In genomic region chr3:197006446-197006845, GRCh38 we compare ENCODE assay signal across 15 cellular contexts. TPM values are rescaled to one million over a fixed set of nuclear protein-coding genes. Genes with fewer than 3 reads are reported as not detected.
DNase-seq lines count a peak whose midpoint lies in the region; ATAC-seq and TF ChIP-seq lines count a peak whose summit lies in the region.
"Had no signal": no experiment of that assay in that cellular context is flagged by ENCODE, and none has a peak within 500 bp of the region (broad histone marks: within the 10 kb centered on the region; RNA-seq: fewer than 3 reads in every experiment).

No MANE protein-coding gene starts in this region.

- no peak for ATAC-seq in Right ventricle myocardium superior (ENCODE audit: poor library complexity)
- ATAC-seq in right lobe of liver: no peak
- ATAC-seq in esophagus mucosa: no peak

- no peaks in the 10 kb centered on the region for H3K4me1 ChIP-seq in right lobe of liver

- H3K4me3 ChIP-seq in right lobe of liver: no peak overlapping the region
- H3K4me3 ChIP-seq: HAP-1 had no signal

- intact Hi-C loops in Right ventricle myocardium superior (cut with DNase I): no loop called here
- intact Hi-C loops in cardiac septum (cut with DNase I): no loop called here
- intact Hi-C loops in right lobe of liver (cut with DNase I): loop anchor here in 1 of 2 donors (10.0 kb wide), 1 partner anchor 178 kb away; no protein-coding TSS in a partner anchor
- intact Hi-C loops in posterior vena cava (cut with DNase I): loop anchor here (10.0 kb wide), 1 partner anchor 178 kb away; no protein-coding TSS in a partner anchor

- peak; percentile 29 for DNase-seq in Right ventricle myocardium superior
- no peak for DNase-seq in cardiac septum (ENCODE audit: low spot score)
- DNase-seq in right lobe of liver: peak in 2 of 3 donors; percentile 17 to 53
- peak; percentile 80 for DNase-seq in posterior vena cava (ENCODE audit: low spot score)
- no peak for DNase-seq in NCI-H187 (lab: John Stamatoyannopoulos, UW)
- no peak for DNase-seq in NCI-H69 (lab: John Stamatoyannopoulos, UW)
- no peak for DNase-seq in NCI-H748 (lab: John Stamatoyannopoulos, UW; ENCODE audit: unreplicated experiment)
- DNase-seq: Caco-2, DND-41, GDM1 had no signal

- no peak for TF ChIP-seq POLR2A in right lobe of liver (IDR thresholded peaks at IDR 0.05)

- no CpG with 5 or more reads among the region's 11 CpGs for WGBS in right lobe of liver (ENCODE audit: insufficient coverage, low coverage, low lambda C conversion rate, missing lambda C conversion rate)

- TF ChIP-seq CTCF in right lobe of liver (IDR thresholded peaks at IDR 0.05): no peak

- H3K9me3 ChIP-seq in right lobe of liver: no peaks in the 10 kb centered on the region
- H3K9me3 ChIP-seq: Caco-2, HAP-1 had no signal

- H3K27ac ChIP-seq in right lobe of liver: no peak overlapping the region
- H3K27ac ChIP-seq: 22Rv1, HL-60 had no signal

- H3K36me3 ChIP-seq in right lobe of liver: no peaks in the 10 kb centered on the region

- H3K27me3 ChIP-seq in right lobe of liver: no peaks in the 10 kb centered on the region

RNA-seq across cellular contexts. Expression of gene MELTF, which starts 23.2 kb away (rescaled TPM):
- 3.1 TPM for total RNA-seq in Right ventricle myocardium superior
- 10.8 TPM for total RNA-seq in cardiac septum
- 1 to 10 TPM in 4 of 6 experiments, under 1 TPM in 2; 0.42 to 5.3 (median 2.0) TPM for total RNA-seq in right lobe of liver
- 10 to 100 TPM; 12.1 to 19.9 TPM for total RNA-seq in posterior vena cava
- 2.8 TPM for total RNA-seq in esophagus mucosa

RNA-seq across cellular contexts. Expression of gene PIGZ, which starts 37.8 kb away (rescaled TPM):
- total RNA-seq in Right ventricle myocardium superior (2.2 TPM), cardiac septum (5.9 TPM), right lobe of liver (1 to 10 TPM; 1.2 to 2.8 (median 2.4) TPM), posterior vena cava (1 to 10 TPM; 3.4 to 6.4 TPM), esophagus mucosa (3.7 TPM)
- total RNA-seq: H1 had no signal

Comparison
In these comparisons a context has a peak if more than half of its experiments do, and no peak if none do; other contexts are left out.
1. DNase-seq: peak in Right ventricle myocardium superior (single experiment), right lobe of liver (2 of 3) and posterior vena cava (single experiment); none in cardiac septum (single experiment), NCI-H187 (0 of 2), NCI-H69 (single experiment) and NCI-H748 (single experiment).
2. intact Hi-C loops: an anchor here in posterior vena cava (10.0 kb wide); none called in Right ventricle myocardium superior and cardiac septum.